ENCODE assay signal across 12 cellular contexts in genomic region chr14:24335461-24336146, GRCh38. TPM values are rescaled to one million over a fixed set of nuclear protein-coding genes. Genes with fewer than 3 reads are reported as not detected.
A peak's percentile ranks its signal among the peaks of the same experiment; 100 is the strongest.
DNase-seq lines count a peak whose midpoint lies in the region; ATAC-seq, FAIRE-seq and TF ChIP-seq lines count a peak whose summit lies in the region.
"Had no signal": no experiment of that assay in that cellular context is flagged by ENCODE, and none has a peak within 500 bp of the region (broad histone marks: within the 10 kb centered on the region; RNA-seq: fewer than 3 reads in every experiment).

No MANE protein-coding gene starts in this region.

- H3K4me2 ChIP-seq in astrocyte (ENCODE audit: low read length) (no peak overlapping the region), mesendoderm (ENCODE audit: low read length) (no peak overlapping the region)

- no peak for TF ChIP-seq CTCF in astrocyte (IDR thresholded peaks at IDR 0.05; ENCODE audit: insufficient read depth, low read depth, low read length)
- no peak for TF ChIP-seq CTCF in vagina (IDR thresholded peaks at IDR 0.05)

- H3K56ac ChIP-seq in mesendoderm (ENCODE audit: low read length), result peak overlapping the region; percentile 83

- no peak overlapping the region for H3K4me3 ChIP-seq in astrocyte (ENCODE audit: insufficient read depth, low read depth, low read length)
- no peak overlapping the region for H3K4me3 ChIP-seq in mesendoderm (ENCODE audit: low read length)
- H3K4me3 ChIP-seq in vagina, result peak overlapping the region in 1 of 2 donors; percentile 52

- no peaks in the 10 kb centered on the region for H4K20me1 ChIP-seq in astrocyte (ENCODE audit: insufficient read depth, low read length)

- H3K36me3 ChIP-seq in astrocyte (ENCODE audit: insufficient read depth, low read length) (no peaks in the 10 kb centered on the region), mesendoderm (ENCODE audit: control insufficient read depth, insufficient read depth, low read length) (no peaks in the 10 kb centered on the region), vagina (peaks cover 0 to 9% of the 10 kb centered on the region in 2 donors)

- no peak for TF ChIP-seq POLR2A in vagina (IDR thresholded peaks at IDR 0.05)

- H3K9me3 Mint-ChIP-seq in stimulated activated naive CD8-positive, alpha-beta T cell treated with anti-CD3 and anti-CD28 coated beads, Interleukin-15, Interleukin-2, amounts not matched to agents 100 ng/mL and 50 ng/mL, for 24 hours, result no peaks in the 10 kb centered on the region
- H3K9me3 Mint-ChIP-seq in astrocyte (ENCODE audit: unreplicated experiment), result peaks cover 10% of the 10 kb centered on the region

- no peak overlapping the region for H2BK120ac ChIP-seq in mesendoderm (ENCODE audit: low read depth, low read length)

- no CpG with 5 or more reads among the region's 12 CpGs for WGBS in mesendoderm (ENCODE audit: extremely low coverage, insufficient coverage, low lambda C conversion rate)

- H3K4ac ChIP-seq in mesendoderm (ENCODE audit: low read depth, low read length), result no peak overlapping the region

- H2AFZ ChIP-seq in astrocyte (ENCODE audit: low read depth, low read length), result no peak overlapping the region

- H3K9me3 ChIP-seq in astrocyte (ENCODE audit: insufficient read depth, low read depth, low read length), result no peaks in the 10 kb centered on the region
- no peaks in the 10 kb centered on the region for H3K9me3 ChIP-seq in vagina

- H3K27me3 ChIP-seq in astrocyte (ENCODE audit: insufficient read depth, low read length), result peaks cover 64% of the 10 kb centered on the region
- peaks cover 49% of the 10 kb centered on the region for H3K27me3 ChIP-seq in mesendoderm (ENCODE audit: insufficient read depth, low read length, poor library complexity)
- no peaks in the 10 kb centered on the region for H3K27me3 ChIP-seq in vagina

- H4K8ac ChIP-seq in mesendoderm (ENCODE audit: low read depth, low read length), result no peak overlapping the region

- intact Hi-C loops in vagina (cut with DNase I), result no loop called here

- peaks cover 61% of the 10 kb centered on the region for H3K4me1 Mint-ChIP-seq in stimulated activated naive CD8-positive, alpha-beta T cell treated with anti-CD3 and anti-CD28 coated beads, Interleukin-15, Interleukin-2, amounts not matched to agents 100 ng/mL and 50 ng/mL, for 24 hours (ENCODE audit: low read depth)
- no peaks in the 10 kb centered on the region for H3K4me1 Mint-ChIP-seq in astrocyte (ENCODE audit: low read depth, unreplicated experiment)

- peak overlapping the region; percentile 51 for H3K4me3 Mint-ChIP-seq in stimulated activated naive CD8-positive, alpha-beta T cell treated with anti-CD3 and anti-CD28 coated beads, Interleukin-15, Interleukin-2, amounts not matched to agents 100 ng/mL and 50 ng/mL, for 24 hours
- peak overlapping the region; percentile 34 for H3K4me3 Mint-ChIP-seq in astrocyte (ENCODE audit: unreplicated experiment)

- ATAC-seq in stimulated activated naive CD8-positive, alpha-beta T cell treated with anti-CD3 and anti-CD28 coated beads, Interleukin-15, Interleukin-2, amounts not matched to agents 100 U/mL and 50 U/mL, for 24 hours, result no peak

- no peaks in the 10 kb centered on the region for H3K79me1 ChIP-seq in mesendoderm (ENCODE audit: low read length)

- H2BK15ac ChIP-seq in mesendoderm (replicated peaks; ENCODE audit: low read depth), result no peak overlapping the region

- H3K79me2 ChIP-seq in astrocyte (ENCODE audit: insufficient read depth, low read length), result no peaks in the 10 kb centered on the region
- H3K79me2 ChIP-seq in mesendoderm (ENCODE audit: control insufficient read depth, insufficient read depth, low read length), result no peaks in the 10 kb centered on the region

- H3K4me1 ChIP-seq in astrocyte (ENCODE audit: insufficient read depth, low read length), result peaks cover 16% of the 10 kb centered on the region
- peaks cover 2% of the 10 kb centered on the region for H3K4me1 ChIP-seq in mesendoderm (ENCODE audit: control insufficient read depth, low read depth, low read length)
- peaks cover 68% of the 10 kb centered on the region for H3K4me1 ChIP-seq in vagina

- H3K27ac ChIP-seq in astrocyte (ENCODE audit: low read depth, low read length), result no peak overlapping the region
- H3K27ac ChIP-seq in mesendoderm (ENCODE audit: low read depth, low read length), result no peak overlapping the region
- H3K27ac ChIP-seq in vagina, result peak overlapping the region; percentile 71

- H3K27me3 Mint-ChIP-seq in stimulated activated naive CD8-positive, alpha-beta T cell treated with anti-CD3 and anti-CD28 coated beads, Interleukin-15, Interleukin-2, amounts not matched to agents 100 ng/mL and 50 ng/mL, for 24 hours, result peaks cover 27% of the 10 kb centered on the region
- H3K27me3 Mint-ChIP-seq in astrocyte (ENCODE audit: low read depth, unreplicated experiment), result peaks cover 79% of the 10 kb centered on the region

- H3K18ac ChIP-seq in mesendoderm (ENCODE audit: low read length), result no peak overlapping the region

- peaks cover 6% of the 10 kb centered on the region for H3K36me3 Mint-ChIP-seq in stimulated activated naive CD8-positive, alpha-beta T cell treated with anti-CD3 and anti-CD28 coated beads, Interleukin-15, Interleukin-2, amounts not matched to agents 100 ng/mL and 50 ng/mL, for 24 hours (ENCODE audit: low read depth)
- peaks cover 2% of the 10 kb centered on the region for H3K36me3 Mint-ChIP-seq in astrocyte (ENCODE audit: low read depth, unreplicated experiment)

- H3K23ac ChIP-seq in mesendoderm (ENCODE audit: low read length), result no peak overlapping the region

- H2AK5ac ChIP-seq in mesendoderm (ENCODE audit: low read length), result no peak overlapping the region

- H2BK5ac ChIP-seq in mesendoderm (ENCODE audit: low read length), result no peak overlapping the region

- no peak for DNase-seq in stimulated activated naive CD8-positive, alpha-beta T cell treated with anti-CD3 and anti-CD28 coated beads, Interleukin-15, Interleukin-2, amounts not matched to agents 100 U/mL and 50 U/mL, for 24 hours
- no peak for DNase-seq in astrocyte (ENCODE audit: low read depth)
- DNase-seq in mesendoderm, result peak; percentile 49
- no peak for DNase-seq in vagina (ENCODE audit: extremely low spot score in 2 of 2)
- no peak for DNase-seq in epidermal melanocyte (ENCODE audit: insufficient read length, low spot score)
- DNase-seq in central memory CD4-positive, alpha-beta T cell, result no peak
- no peak for DNase-seq in activated CD4-positive, alpha-beta T cell treated with anti-CD3 and anti-CD28 coated beads, Interleukin-2, amount 50 U/mL, for 1 hour
- DNase-seq: activated CD4-positive, alpha-beta T cell treated with anti-CD3 and anti-CD28 coated beads for 48 hours; midbrain; NCI-H2081 treated with DMSO at 0.1 percent for 48 hours had no signal

- no peak overlapping the region for H4K5ac ChIP-seq in mesendoderm (ENCODE audit: low read length)

- H3K9ac ChIP-seq in astrocyte (ENCODE audit: low read length) (no peak overlapping the region), mesendoderm (ENCODE audit: low read length) (no peak overlapping the region)

- no peak overlapping the region for H3K27ac Mint-ChIP-seq in stimulated activated naive CD8-positive, alpha-beta T cell treated with anti-CD3 and anti-CD28 coated beads, Interleukin-15, Interleukin-2, amounts not matched to agents 100 ng/mL and 50 ng/mL, for 24 hours
- H3K27ac Mint-ChIP-seq in astrocyte (ENCODE audit: unreplicated experiment), result no peak overlapping the region

- FAIRE-seq in astrocyte (lab: Jason Lieb, UNC), result no peak

RNA-seq across cellular contexts. Expression of gene ADCY4, which starts 0.7 kb away (rescaled TPM):
- 0.32 and 0.67 TPM in 2 replicates for total RNA-seq in astrocyte
- 0.06 TPM for polyA plus RNA-seq in mesendoderm (2013, experiment 1 of 2)
- polyA plus RNA-seq in mesendoderm (2013, experiment 2 of 2), result 0.08 TPM
- total RNA-seq in vagina, result 32.7 TPM
- total RNA-seq: HT1080 had no signal

RNA-seq across cellular contexts. Expression of gene RIPK3, which starts 4.2 kb away (rescaled TPM):
- total RNA-seq in astrocyte, result 0.58 and 0.95 TPM in 2 replicates
- polyA plus RNA-seq in mesendoderm (2013, experiment 1 of 2), result 0.04 TPM
- polyA plus RNA-seq in mesendoderm (2013, experiment 2 of 2), result 0.11 TPM
- total RNA-seq in vagina, result 10.1 TPM

RNA-seq across cellular contexts. Expression of gene LTB4R, which starts 24.3 kb away (rescaled TPM):
- total RNA-seq in astrocyte (5.5 TPM in 2 replicates), vagina (35.1 TPM)
- polyA plus RNA-seq in mesendoderm (2013, experiment 1 of 2), result 4.5 TPM
- 4.4 TPM for polyA plus RNA-seq in mesendoderm (2013, experiment 2 of 2)

RNA-seq across cellular contexts. Expression of gene LTB4R2, which starts 25.7 kb away (rescaled TPM):
- total RNA-seq in astrocyte (7.8 and 9.3 TPM in 2 replicates), vagina (66.5 TPM)
- 3.4 TPM for polyA plus RNA-seq in mesendoderm (2013, experiment 1 of 2)
- 3.2 TPM for polyA plus RNA-seq in mesendoderm (2013, experiment 2 of 2)

RNA-seq across cellular contexts. Expression of gene CIDEB, which starts 27.8 kb away (rescaled TPM):
- total RNA-seq in astrocyte, result not detected in 2 replicates
- not detected for polyA plus RNA-seq in mesendoderm (2013, experiment 1 of 2)
- 0.03 TPM for polyA plus RNA-seq in mesendoderm (2013, experiment 2 of 2)
- 16.0 TPM for total RNA-seq in vagina

Comparison
In these comparisons a context has a peak if more than half of its experiments do, and no peak if none do; other contexts are left out.
1. RNA of gene ADCY4, which starts 0.7 kb away (total RNA-seq): 32.7 TPM in vagina (single experiment); 0.32 to 0.67 TPM in astrocyte; every median in the first group is over 10 times any median in the second.